13 cellular contexts compared by ENCODE assay signal in the genomic region with DNA sequence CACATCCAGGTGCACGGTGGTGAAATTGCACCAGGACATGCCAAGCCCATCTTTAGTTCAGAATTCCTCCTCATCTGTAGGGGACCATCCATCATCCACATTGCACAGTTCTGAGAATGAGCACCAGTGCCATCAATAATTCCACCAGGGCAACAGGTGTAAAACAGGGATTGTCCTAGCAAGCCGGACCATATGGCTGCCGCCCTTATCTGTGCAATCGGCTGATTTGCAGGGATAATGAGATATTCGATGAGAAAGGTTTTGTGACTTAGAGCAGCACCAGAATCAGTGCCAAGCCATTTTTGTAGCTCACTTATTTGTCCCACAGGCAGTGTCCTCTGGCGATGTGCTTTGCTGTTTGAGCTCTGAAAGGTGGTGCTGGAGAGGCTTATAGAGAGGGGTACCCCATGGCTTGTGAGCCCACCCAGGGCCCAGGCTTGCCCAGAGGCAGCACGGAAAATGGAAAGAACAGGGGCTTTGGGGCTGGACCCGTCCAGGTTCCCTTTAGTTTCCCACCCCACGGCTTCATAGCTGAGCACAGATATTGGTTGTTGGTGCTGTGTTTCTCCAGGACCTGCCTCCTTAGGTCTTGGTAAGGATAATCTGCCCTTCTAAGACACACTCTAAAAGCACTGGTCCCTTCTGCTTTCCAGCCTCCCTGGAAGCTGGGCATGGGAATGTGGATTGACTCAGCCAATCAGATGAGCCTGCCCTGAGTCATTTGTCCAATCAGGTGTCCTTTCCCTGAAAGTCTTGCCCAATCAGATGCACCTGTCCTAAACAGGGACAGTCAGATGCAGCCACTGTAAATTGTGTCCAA.
"Had no signal": no experiment of that assay in that cellular context is flagged by ENCODE, and none has a peak within 500 bp of the region (broad histone marks: within the 10 kb centered on the region; RNA-seq: fewer than 3 reads in every experiment).

No MANE protein-coding gene starts in this region.

- DNase-seq: activated CD4-positive, CD25-positive, alpha-beta regulatory T cell; activated naive CD8-positive, alpha-beta T cell treated with anti-CD3 and anti-CD28 coated beads for 36 hours; activated T-cell treated with anti-CD3 and anti-CD28 coated beads, Interleukin-2, amount 50 U/mL, for 1 hour; brain microvascular endothelial cell; cerebellar nuclear complex; endodermal cell; pancreas; T-helper 17 cell; thyroid gland had no signal

- H3K27me3 ChIP-seq: left lung, pancreas, thyroid gland, vagina had no signal

- H3K4me1 ChIP-seq: left lung, pancreas had no signal

- H3K27me3 Mint-ChIP-seq: activated naive CD8-positive, alpha-beta T cell treated with anti-CD3 and anti-CD28 coated beads for 36 hours had no signal

- H3K4me1 Mint-ChIP-seq: activated naive CD8-positive, alpha-beta T cell treated with anti-CD3 and anti-CD28 coated beads for 36 hours; endodermal cell; T-helper 17 cell had no signal

- H3K27ac ChIP-seq: brain microvascular endothelial cell, left lung, pancreas, skin epidermis, thyroid gland, vagina had no signal

- H3K4me3 Mint-ChIP-seq: activated naive CD8-positive, alpha-beta T cell treated with anti-CD3 and anti-CD28 coated beads for 36 hours; endodermal cell; neural crest cell; T-helper 17 cell had no signal

- H3K4me3 ChIP-seq: left lung, pancreas, skin epidermis, thyroid gland, vagina had no signal

- ATAC-seq: pancreas, T-helper 17 cell had no signal

- H3K9me3 ChIP-seq: pancreas, thyroid gland, vagina had no signal

- H3K36me3 ChIP-seq: brain microvascular endothelial cell, left lung, pancreas, thyroid gland, vagina had no signal

- H3K27ac Mint-ChIP-seq: activated naive CD8-positive, alpha-beta T cell treated with anti-CD3 and anti-CD28 coated beads for 36 hours; endodermal cell; T-helper 17 cell had no signal
